In the genomic region with DNA sequence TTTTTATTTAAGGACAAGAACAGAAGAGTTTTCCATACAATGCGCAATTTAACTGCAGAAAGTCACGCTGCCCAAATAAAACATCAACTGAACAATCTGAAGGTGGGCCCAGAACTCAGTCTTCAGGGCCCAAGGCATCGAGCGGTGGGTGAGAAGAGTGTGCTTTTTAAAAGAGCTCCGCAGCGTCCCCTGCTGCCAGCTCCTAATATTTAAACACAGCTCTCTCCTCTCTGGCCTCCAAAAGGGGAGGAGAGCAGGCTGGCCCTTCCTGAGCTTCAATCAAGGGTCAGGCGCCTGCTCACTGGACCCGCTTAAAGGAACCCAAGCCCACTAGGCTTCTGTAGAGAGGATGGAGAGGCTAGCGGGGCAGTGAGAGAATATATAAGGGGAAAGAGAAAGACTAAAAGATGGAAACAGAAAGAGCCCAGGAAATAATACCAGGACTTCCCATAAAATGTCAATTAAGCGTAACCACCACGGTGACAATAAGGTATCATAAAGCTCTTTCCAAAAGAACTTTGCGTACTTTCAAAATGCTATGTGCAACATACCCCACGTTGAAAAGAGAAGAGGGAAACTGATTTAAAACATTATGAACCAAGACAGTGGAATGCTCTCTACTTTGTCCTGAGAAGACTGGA, we compare ENCODE assay signal across 8 cellular contexts. TPM values are rescaled to one million over a fixed set of nuclear protein-coding genes. Genes with fewer than 3 reads are reported as not detected.
DNase-seq lines count a peak whose midpoint lies in the region; ATAC-seq and TF ChIP-seq lines count a peak whose summit lies in the region.

No MANE protein-coding gene starts in this region.

- DNase-seq in COLO829 (ENCODE audit: low spot score): peak; percentile 70
- peak in 71 of 76 experiments; percentile 12 to 84 (median 61) for DNase-seq in HUDEP-2 (lab: John Stamatoyannopoulos, UW; ENCODE audit: unreplicated experiment in 76 of 76)
- peak; percentile 66 for DNase-seq in RPMI7951 (ENCODE audit: low read depth)
- peak; percentile 92 for DNase-seq in activated effector memory CD4-positive, alpha-beta T cell treated with anti-CD3 and anti-CD28 coated beads, Interleukin-2, amount 50 U/mL, for 16 hours
- peak; percentile 59 for DNase-seq in fibroblast of the conjunctiva (ENCODE audit: low read depth)
- DNase-seq in thoracic aorta (ENCODE audit: low spot score): peak; percentile 61

- peak overlapping the region; percentile 39 to 52 for H3K27ac ChIP-seq in thoracic aorta

- ATAC-seq in GM19463 (IDR thresholded peaks at IDR 0.05; ENCODE audit: unreplicated experiment): peak; percentile 40
- no peak for ATAC-seq in thoracic aorta (ENCODE audit: insufficient number of reproducible peaks, low FRiP score, low read depth)

- H3K9me3 ChIP-seq in neuron (ENCODE audit: low read length) (no peaks in the 10 kb centered on the region), thoracic aorta (no peaks in the 10 kb centered on the region)

- H3K27me3 ChIP-seq in neuron (ENCODE audit: insufficient read depth, low read length): no peaks in the 10 kb centered on the region
- no peaks in the 10 kb centered on the region for H3K27me3 ChIP-seq in thoracic aorta (replicated peaks; ENCODE audit: insufficient read depth)

- TF ChIP-seq CTCF in thoracic aorta (IDR thresholded peaks at IDR 0.05): peak; percentile 86

- H3K36me3 ChIP-seq in neuron (ENCODE audit: insufficient read depth, low read length) (no peaks in the 10 kb centered on the region), thoracic aorta (no peaks in the 10 kb centered on the region)

- H3K4me1 ChIP-seq in neuron (ENCODE audit: insufficient read depth, low read length): peaks cover 76% of the 10 kb centered on the region
- peaks cover 45 to 78% of the 10 kb centered on the region in 2 donors for H3K4me1 ChIP-seq in thoracic aorta (ENCODE audit: control insufficient read depth in 1 of 2, low read depth in 2 of 2)

- no peak overlapping the region for H2AFZ ChIP-seq in neuron (ENCODE audit: low read depth, low read length)

- H3K4me3 ChIP-seq in neuron (ENCODE audit: low read length) (peak overlapping the region; percentile 14), thoracic aorta (peak overlapping the region; percentile 46)

RNA-seq across cellular contexts. Expression of a gene that starts 2.8 kb away (rescaled TPM):
- 6.7 and 7.3 TPM in 2 replicates for total RNA-seq in RPMI7951 (2014; rRNA removed; shearing (Covaris generic))
- total RNA-seq in thoracic aorta: 10 to 100 TPM; 26.6 to 49.5 TPM

RNA-seq across cellular contexts. Expression of a gene that starts 50.3 kb away (rescaled TPM):
- 24.1 and 31.1 TPM in 2 replicates for total RNA-seq in RPMI7951 (2014; rRNA removed; shearing (Covaris generic))
- 10 to 100 TPM in 1 of 2 donors, 1 to 10 TPM in 1; 5.7 to 10.4 TPM for total RNA-seq in thoracic aorta
